10 cellular contexts compared by ENCODE assay signal in genomic region chr14:92589213-92589852, GRCh38.
A peak's percentile ranks its signal among the peaks of the same experiment; 100 is the strongest.
DNase-seq lines count a peak whose midpoint lies in the region; ATAC-seq and TF ChIP-seq lines count a peak whose summit lies in the region.
"Had no signal": no experiment of that assay in that cellular context is flagged by ENCODE, and none has a peak within 500 bp of the region (broad histone marks: within the 10 kb centered on the region; RNA-seq: fewer than 3 reads in every experiment).

No MANE protein-coding gene starts in this region.

- peaks cover 17% of the 10 kb centered on the region for H3K9me3 Mint-ChIP-seq in nephron

- peak overlapping the region in 2 of 3 experiments; percentile 14 to 39 for H3K27ac Mint-ChIP-seq in nephron

- no peak overlapping the region for H3K27ac ChIP-seq in DOHH2 (ENCODE audit: low read depth, low read length)
- H3K27ac ChIP-seq in mammary epithelial cell (ENCODE audit: insufficient read depth, low read depth, low read length), result no peak overlapping the region

- ATAC-seq in HG03354 (IDR thresholded peaks at IDR 0.05; ENCODE audit: poor library complexity, severe bottlenecking, unreplicated experiment), result peak; percentile 41
- ATAC-seq in GM18861 (IDR thresholded peaks at IDR 0.05; ENCODE audit: unreplicated experiment), result no peak

- 83% methylated on average over 5 of the region's 5 CpGs for WGBS in mammary epithelial cell (ENCODE audit: low coverage, missing lambda C conversion rate)

- no peak overlapping the region for H3K4me2 ChIP-seq in DOHH2 (ENCODE audit: low read length)
- H3K4me2 ChIP-seq in mammary epithelial cell (ENCODE audit: insufficient read depth, low read depth, low read length), result no peak overlapping the region

- H3F3A ChIP-seq in DOHH2 (ENCODE audit: control insufficient read depth, insufficient read depth), result no peaks in the 10 kb centered on the region

- H3K79me2 ChIP-seq in DOHH2 (ENCODE audit: control insufficient read depth, low read length) (no peaks in the 10 kb centered on the region), mammary epithelial cell (ENCODE audit: insufficient read depth, low read length) (no peaks in the 10 kb centered on the region)

- peak; percentile 58 for TF ChIP-seq CTCF in DOHH2 (IDR thresholded peaks at IDR 0.05; ENCODE audit: low read depth, low read length, poor library complexity, severe bottlenecking)
- TF ChIP-seq CTCF in mammary epithelial cell (conservative IDR thresholded peaks at IDR 0.05 in 1 of 2, IDR thresholded peaks at IDR 0.05 in 1 of 2; ENCODE audit: extremely low read depth in 1 of 2, insufficient read depth in 1 of 2, low read depth in 1 of 2, low read length in 2 of 2), result peak; percentile 12 to 33
- peak in 1 of 3 experiments; percentile 9 for TF ChIP-seq CTCF in nephron (IDR thresholded peaks at IDR 0.05; ENCODE audit: unreplicated experiment in 3 of 3)

- no peak overlapping the region for H3K4me3 Mint-ChIP-seq in nephron

- H3K4me3 ChIP-seq in DOHH2 (ENCODE audit: low read length), result no peak overlapping the region
- no peak overlapping the region for H3K4me3 ChIP-seq in mammary epithelial cell (replicated peaks in 1 of 3; ENCODE audit: insufficient read depth in 1 of 3, low read depth in 2 of 3, low read length in 3 of 3)

- intact Hi-C loops in mammary epithelial cell (cut with micrococcal nuclease), result loop anchor here (1.0 kb wide), 1 partner anchor 92 kb away; no protein-coding TSS in a partner anchor

- peaks cover 25% of the 10 kb centered on the region for H3K4me1 Mint-ChIP-seq in nephron

- H4K20me1 ChIP-seq in DOHH2 (ENCODE audit: control insufficient read depth, insufficient read depth, low read depth, low read length), result no peaks in the 10 kb centered on the region
- H4K20me1 ChIP-seq in mammary epithelial cell (ENCODE audit: insufficient read depth, low read length), result no peaks in the 10 kb centered on the region

- H3K27me3 ChIP-seq in DOHH2 (ENCODE audit: control insufficient read depth, low read length) (0 out of 2 replicates have a peak, but pooled peaks cover 3% of the 10 kb centered on the region), mammary epithelial cell (ENCODE audit: insufficient read depth, low read length) (peaks cover 3% of the 10 kb centered on the region)

- H3K4me1 ChIP-seq in DOHH2 (ENCODE audit: control insufficient read depth, low read length) (no peaks in the 10 kb centered on the region), mammary epithelial cell (ENCODE audit: insufficient read depth, low read length) (no peaks in the 10 kb centered on the region)

- no peaks in the 10 kb centered on the region for H3K27me3 Mint-ChIP-seq in nephron (ENCODE audit: low read depth)

- DNase-seq in mammary epithelial cell (no peak), KG1 (lab: John Stamatoyannopoulos, UW) (no peak), HEK293T (ENCODE audit: extremely low spot score) (no peak)
- DNase-seq in activated T-cell treated with anti-CD3 and anti-CD28 coated beads, Interleukin-2, amount 50 U/mL, for 1 hour, result no peak
- DNase-seq: anterior cingulate cortex; stimulated activated CD4-positive, alpha-beta T cell treated with anti-CD3 and anti-CD28 coated beads, Interleukin-12 subunit alpha, Interleukin-12 subunit beta, amount 100 ng/mL, for 4 hours had no signal

- no peaks in the 10 kb centered on the region for H3K36me3 ChIP-seq in DOHH2 (ENCODE audit: control insufficient read depth, low read length)
- H3K36me3 ChIP-seq in mammary epithelial cell (ENCODE audit: insufficient read depth, low read length), result no peaks in the 10 kb centered on the region

- BruUV-seq in mammary epithelial cell (replicated peaks; lab: Mats Ljungman, UMichigan), result no TSS peak

- in situ Hi-C loops in mammary epithelial cell (cut with MboI; ENCODE audit: low sequenced_read_pairs in 2 of 2), result no loop called here

- H2AFZ ChIP-seq in mammary epithelial cell (ENCODE audit: low read depth, low read length), result no peak overlapping the region

- no peaks in the 10 kb centered on the region for H3K9me2 ChIP-seq in DOHH2 (replicated peaks; ENCODE audit: control insufficient read depth, low read length)

- H3K9ac ChIP-seq in mammary epithelial cell (ENCODE audit: insufficient read depth, low read length), result no peak overlapping the region

- dilution Hi-C loops in mammary epithelial cell (cut with HindIII; ENCODE audit: low sequenced_read_pairs), result no loop called here

- H3K9me3 ChIP-seq in DOHH2 (ENCODE audit: control insufficient read depth, insufficient read depth, low read length) (no peaks in the 10 kb centered on the region), mammary epithelial cell (replicated peaks; ENCODE audit: insufficient read depth, low read length) (no peaks in the 10 kb centered on the region)

- peaks cover 23% of the 10 kb centered on the region for H3K36me3 Mint-ChIP-seq in nephron (ENCODE audit: low read depth)

- CTCF ChIA-PET in mammary epithelial cell (lab: Charles Lee; ENCODE audit: low non-redundant PET) (no interaction called here), HEK293T (lab: Yijun Ruan, JAX) (interaction anchor here (1.1 kb wide), 1 partner anchor 12 kb away, joined by 4 read pairs; no protein-coding TSS in a partner anchor)

- POLR2A ChIA-PET in HEK293T (lab: Yijun Ruan, JAX), result no interaction called here

TF ChIP-seq in HEK293T, 16 proteins besides CTCF, POLR2A, EP300 and RAD21:
- TF ChIP-seq ARNT (IDR thresholded peaks at IDR 0.05) (no peak), CTBP1 (IDR thresholded peaks at IDR 0.05; ENCODE audit: borderline replicate concordance) (no peak), FOXA1 (IDR thresholded peaks at IDR 0.05) (no peak)
- TF ChIP-seq, protein P1, sequence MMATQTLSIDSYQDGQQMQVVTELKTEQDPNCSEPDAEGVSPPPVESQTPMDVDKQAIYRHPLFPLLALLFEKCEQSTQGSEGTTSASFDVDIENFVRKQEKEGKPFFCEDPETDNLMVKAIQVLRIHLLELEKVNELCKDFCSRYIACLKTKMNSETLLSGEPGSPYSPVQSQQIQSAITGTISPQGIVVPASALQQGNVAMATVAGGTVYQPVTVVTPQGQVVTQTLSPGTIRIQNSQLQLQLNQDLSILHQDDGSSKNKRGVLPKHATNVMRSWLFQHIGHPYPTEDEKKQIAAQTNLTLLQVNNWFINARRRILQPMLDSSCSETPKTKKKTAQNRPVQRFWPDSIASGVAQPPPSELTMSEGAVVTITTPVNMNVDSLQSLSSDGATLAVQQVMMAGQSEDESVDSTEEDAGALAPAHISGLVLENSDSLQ (IDR thresholded peaks at IDR 0.05), result no peak
